Comparison of ENCODE assay signal across 15 cellular contexts in the genomic region with DNA sequence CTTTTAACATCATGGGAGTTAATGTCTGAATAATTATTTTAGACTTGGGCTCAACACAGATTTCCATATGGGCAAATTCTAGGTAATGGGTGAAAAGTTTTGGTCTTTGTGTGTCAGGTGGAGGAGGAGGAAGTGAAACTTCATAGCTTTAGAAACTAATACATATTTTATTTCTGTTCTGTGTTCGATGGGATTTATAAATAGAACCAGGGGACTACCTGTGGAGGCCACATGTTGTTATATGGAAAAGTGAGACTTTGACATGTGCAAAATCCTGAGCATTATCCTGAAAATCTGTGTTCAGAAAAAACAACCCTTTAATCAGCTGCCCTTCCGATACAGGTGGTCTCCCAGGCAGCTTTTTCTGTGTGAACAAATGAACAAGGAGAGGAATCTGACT.
DNase-seq lines count a peak whose midpoint lies in the region; ATAC-seq and TF ChIP-seq lines count a peak whose summit lies in the region.
"Had no signal": no experiment of that assay in that cellular context is flagged by ENCODE, and none has a peak within 500 bp of the region (broad histone marks: within the 10 kb centered on the region; RNA-seq: fewer than 3 reads in every experiment).

No MANE protein-coding gene starts in this region.

- intact Hi-C loops in CD4-positive, alpha-beta T cell (cut with DNase I, micrococcal nuclease) = no loop called here
- intact Hi-C loops in stomach (cut with DNase I; ENCODE audit: low total_unique reads) = no loop called here
- intact Hi-C loops in activated naive CD4-positive, alpha-beta T cell treated with anti-CD3 and anti-CD28 coated beads for 36 hours (cut with micrococcal nuclease) = no loop called here

- H3K27ac Mint-ChIP-seq in CD4-positive, alpha-beta T cell = no peak overlapping the region
- no peak overlapping the region for H3K27ac Mint-ChIP-seq in activated naive CD4-positive, alpha-beta T cell treated with anti-CD3 and anti-CD28 coated beads for 36 hours
- H3K27ac Mint-ChIP-seq: CD4-positive, CD25-positive, alpha-beta regulatory T cell; type B pancreatic cell had no signal

- H3K27ac ChIP-seq in CD4-positive, alpha-beta T cell (ENCODE audit: low read depth, low read length) = no peak overlapping the region
- no peak overlapping the region for H3K27ac ChIP-seq in stomach
- H3K27ac ChIP-seq: SK-N-MC had no signal

- H3K4me1 Mint-ChIP-seq in CD4-positive, alpha-beta T cell (ENCODE audit: low read depth) = no peaks in the 10 kb centered on the region
- no peaks in the 10 kb centered on the region for H3K4me1 Mint-ChIP-seq in activated naive CD4-positive, alpha-beta T cell treated with anti-CD3 and anti-CD28 coated beads for 36 hours (ENCODE audit: low read depth)
- H3K4me1 Mint-ChIP-seq: CD4-positive, CD25-positive, alpha-beta regulatory T cell had no signal

- TF ChIP-seq EP300 in stomach (IDR thresholded peaks at IDR 0.05) = no peak

- DNase-seq in RPMI8226 (peak; percentile 53), stomach (no peak), dedifferentiated amniotic fluid mesenchymal stem cell (ENCODE audit: extremely low spot score) (no peak)
- DNase-seq in CD4-positive, alpha-beta T cell = no peak
- DNase-seq in activated naive CD4-positive, alpha-beta T cell treated with anti-CD3 and anti-CD28 coated beads for 36 hours = no peak
- DNase-seq: activated CD4-positive, alpha-beta T cell treated with anti-CD3 and anti-CD28 coated beads for 4 hours; activated gamma-delta T cell; CD4-positive, CD25-positive, alpha-beta regulatory T cell; central memory CD4-positive, alpha-beta T cell; IMR-90 had no signal

- POLR2A ChIA-PET in CD4-positive, alpha-beta T cell (lab: Charles Lee) = no interaction called here

- ATAC-seq in GM18867 (IDR thresholded peaks at IDR 0.05; ENCODE audit: unreplicated experiment) (peak; percentile 96), GM21528 (IDR thresholded peaks at IDR 0.05; ENCODE audit: low FRiP score, unreplicated experiment) (peak; percentile 92), HG03066 (IDR thresholded peaks at IDR 0.05; ENCODE audit: low read depth, unreplicated experiment) (peak; percentile 94)
- ATAC-seq in CD4-positive, alpha-beta T cell (ENCODE audit: poor library complexity) = no peak

- no peaks in the 10 kb centered on the region for H3K36me3 ChIP-seq in stomach

- no peak for TF ChIP-seq POLR2A in stomach (IDR thresholded peaks at IDR 0.05)

- H3K9me3 ChIP-seq in CD4-positive, alpha-beta T cell (ENCODE audit: control insufficient read depth, low read length) = no peaks in the 10 kb centered on the region
- H3K9me3 ChIP-seq in stomach = peaks cover 0 to 7% (median 6%) of the 10 kb centered on the region in 4 donors

- no peak overlapping the region for H3K4me3 ChIP-seq in stomach
- H3K4me3 ChIP-seq: SK-N-MC had no signal

- H3K4me1 ChIP-seq in stomach = no peaks in the 10 kb centered on the region

- TF ChIP-seq CTCF in CD4-positive, alpha-beta T cell (IDR thresholded peaks at IDR 0.05) = no peak
- TF ChIP-seq CTCF in stomach (IDR thresholded peaks at IDR 0.05) = no peak

- CTCF ChIA-PET in CD4-positive, alpha-beta T cell (lab: Charles Lee) = no interaction called here
- CTCF ChIA-PET in activated naive CD4-positive, alpha-beta T cell treated with anti-CD3 and anti-CD28 coated beads for 36 hours (lab: Charles Lee) = no interaction called here

- no peak overlapping the region for H3K4me3 Mint-ChIP-seq in CD4-positive, alpha-beta T cell
- H3K4me3 Mint-ChIP-seq in activated naive CD4-positive, alpha-beta T cell treated with anti-CD3 and anti-CD28 coated beads for 36 hours = no peak overlapping the region
- H3K4me3 Mint-ChIP-seq: CD4-positive, CD25-positive, alpha-beta regulatory T cell; type B pancreatic cell had no signal

- 77 to 86% (median 82%) methylated on average over 2 of the region's 2 CpGs for WGBS in stomach, 5 donors

- H3K36me3 Mint-ChIP-seq in CD4-positive, alpha-beta T cell (ENCODE audit: low read depth) = no peaks in the 10 kb centered on the region
- H3K36me3 Mint-ChIP-seq in activated naive CD4-positive, alpha-beta T cell treated with anti-CD3 and anti-CD28 coated beads for 36 hours (ENCODE audit: low read depth) = no peaks in the 10 kb centered on the region
- H3K36me3 Mint-ChIP-seq: CD4-positive, CD25-positive, alpha-beta regulatory T cell; type B pancreatic cell had no signal

- H3K9me3 Mint-ChIP-seq in CD4-positive, alpha-beta T cell = peaks cover 2% of the 10 kb centered on the region
- H3K9me3 Mint-ChIP-seq in activated naive CD4-positive, alpha-beta T cell treated with anti-CD3 and anti-CD28 coated beads for 36 hours = peaks cover under 1% of the 10 kb centered on the region
- H3K9me3 Mint-ChIP-seq: type B pancreatic cell had no signal

- no peaks in the 10 kb centered on the region for H3K27me3 ChIP-seq in CD4-positive, alpha-beta T cell (ENCODE audit: control insufficient read depth, insufficient read depth, low read length)
- H3K27me3 ChIP-seq in stomach = no peaks in the 10 kb centered on the region

- no peaks in the 10 kb centered on the region for H3K27me3 Mint-ChIP-seq in CD4-positive, alpha-beta T cell
- H3K27me3 Mint-ChIP-seq in activated naive CD4-positive, alpha-beta T cell treated with anti-CD3 and anti-CD28 coated beads for 36 hours (ENCODE audit: low read depth) = no peaks in the 10 kb centered on the region
- H3K27me3 Mint-ChIP-seq: CD4-positive, CD25-positive, alpha-beta regulatory T cell; type B pancreatic cell had no signal
